Comparison of ENCODE assay signal across 1 cellular context in the genomic region with DNA sequence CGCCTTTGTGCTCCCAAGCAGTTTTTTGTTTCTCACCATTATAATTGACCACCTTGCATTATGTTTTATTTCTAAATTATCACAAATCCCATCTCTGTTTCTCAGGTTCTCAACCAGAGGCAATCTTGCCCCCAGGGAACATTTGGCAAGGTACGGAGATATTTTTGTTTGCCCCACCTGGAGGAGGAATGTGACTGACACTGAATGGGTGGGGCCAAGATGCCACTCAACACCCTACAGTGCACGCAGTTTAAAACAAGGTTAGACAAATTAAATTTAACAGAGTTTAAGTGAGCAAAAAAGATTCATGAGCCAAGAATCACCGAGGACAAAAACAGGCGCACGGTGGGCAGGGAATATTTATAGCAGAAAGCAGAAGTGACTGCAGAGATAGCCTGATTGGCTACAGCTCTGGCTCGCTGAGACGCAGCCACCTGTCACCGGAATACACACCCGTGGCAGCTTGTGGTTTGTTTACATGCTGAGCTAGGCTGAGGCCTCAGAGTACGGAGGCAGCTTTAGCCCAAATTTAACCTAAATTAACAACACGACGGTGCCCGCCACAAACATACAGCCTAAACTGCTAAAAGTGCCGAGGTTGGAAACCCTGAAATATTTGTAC.
TF ChIP-seq lines count a peak whose summit lies in the region.

No MANE protein-coding gene starts in this region.

TF ChIP-seq in WTC11, 78 proteins besides CTCF, POLR2A, EP300 and RAD21 (continued from another document):
- TF ChIP-seq, protein P1, sequence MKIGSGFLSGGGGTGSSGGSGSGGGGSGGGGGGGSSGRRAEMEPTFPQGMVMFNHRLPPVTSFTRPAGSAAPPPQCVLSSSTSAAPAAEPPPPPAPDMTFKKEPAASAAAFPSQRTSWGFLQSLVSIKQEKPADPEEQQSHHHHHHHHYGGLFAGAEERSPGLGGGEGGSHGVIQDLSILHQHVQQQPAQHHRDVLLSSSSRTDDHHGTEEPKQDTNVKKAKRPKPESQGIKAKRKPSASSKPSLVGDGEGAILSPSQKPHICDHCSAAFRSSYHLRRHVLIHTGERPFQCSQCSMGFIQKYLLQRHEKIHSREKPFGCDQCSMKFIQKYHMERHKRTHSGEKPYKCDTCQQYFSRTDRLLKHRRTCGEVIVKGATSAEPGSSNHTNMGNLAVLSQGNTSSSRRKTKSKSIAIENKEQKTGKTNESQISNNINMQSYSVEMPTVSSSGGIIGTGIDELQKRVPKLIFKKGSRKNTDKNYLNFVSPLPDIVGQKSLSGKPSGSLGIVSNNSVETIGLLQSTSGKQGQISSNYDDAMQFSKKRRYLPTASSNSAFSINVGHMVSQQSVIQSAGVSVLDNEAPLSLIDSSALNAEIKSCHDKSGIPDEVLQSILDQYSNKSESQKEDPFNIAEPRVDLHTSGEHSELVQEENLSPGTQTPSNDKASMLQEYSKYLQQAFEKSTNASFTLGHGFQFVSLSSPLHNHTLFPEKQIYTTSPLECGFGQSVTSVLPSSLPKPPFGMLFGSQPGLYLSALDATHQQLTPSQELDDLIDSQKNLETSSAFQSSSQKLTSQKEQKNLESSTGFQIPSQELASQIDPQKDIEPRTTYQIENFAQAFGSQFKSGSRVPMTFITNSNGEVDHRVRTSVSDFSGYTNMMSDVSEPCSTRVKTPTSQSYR (CRISPR knock-in tag; IDR thresholded peaks at IDR 0.05), result no peak
- TF ChIP-seq ATF1 (CRISPR knock-in tag; IDR thresholded peaks at IDR 0.05) (no peak), GABPB1 (CRISPR knock-in tag; IDR thresholded peaks at IDR 0.05) (no peak), ZNF671 (CRISPR knock-in tag; IDR thresholded peaks at IDR 0.05) (no peak), JAZF1 (CRISPR knock-in tag; IDR thresholded peaks at IDR 0.05) (no peak)
- TF ChIP-seq, protein P2, sequence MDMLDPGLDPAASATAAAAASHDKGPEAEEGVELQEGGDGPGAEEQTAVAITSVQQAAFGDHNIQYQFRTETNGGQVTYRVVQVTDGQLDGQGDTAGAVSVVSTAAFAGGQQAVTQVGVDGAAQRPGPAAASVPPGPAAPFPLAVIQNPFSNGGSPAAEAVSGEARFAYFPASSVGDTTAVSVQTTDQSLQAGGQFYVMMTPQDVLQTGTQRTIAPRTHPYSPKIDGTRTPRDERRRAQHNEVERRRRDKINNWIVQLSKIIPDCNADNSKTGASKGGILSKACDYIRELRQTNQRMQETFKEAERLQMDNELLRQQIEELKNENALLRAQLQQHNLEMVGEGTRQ (CRISPR knock-in tag; IDR thresholded peaks at IDR 0.05), result no peak
- TF ChIP-seq, protein P3, sequence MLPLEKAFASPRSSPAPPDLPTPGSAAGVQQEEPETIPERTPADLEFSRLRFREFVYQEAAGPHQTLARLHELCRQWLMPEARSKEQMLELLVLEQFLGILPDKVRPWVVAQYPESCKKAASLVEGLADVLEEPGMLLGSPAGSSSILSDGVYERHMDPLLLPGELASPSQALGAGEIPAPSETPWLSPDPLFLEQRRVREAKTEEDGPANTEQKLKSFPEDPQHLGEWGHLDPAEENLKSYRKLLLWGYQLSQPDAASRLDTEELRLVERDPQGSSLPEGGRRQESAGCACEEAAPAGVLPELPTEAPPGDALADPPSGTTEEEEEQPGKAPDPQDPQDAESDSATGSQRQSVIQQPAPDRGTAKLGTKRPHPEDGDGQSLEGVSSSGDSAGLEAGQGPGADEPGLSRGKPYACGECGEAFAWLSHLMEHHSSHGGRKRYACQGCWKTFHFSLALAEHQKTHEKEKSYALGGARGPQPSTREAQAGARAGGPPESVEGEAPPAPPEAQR (CRISPR knock-in tag; IDR thresholded peaks at IDR 0.05), result no peak
